In the genomic region with DNA sequence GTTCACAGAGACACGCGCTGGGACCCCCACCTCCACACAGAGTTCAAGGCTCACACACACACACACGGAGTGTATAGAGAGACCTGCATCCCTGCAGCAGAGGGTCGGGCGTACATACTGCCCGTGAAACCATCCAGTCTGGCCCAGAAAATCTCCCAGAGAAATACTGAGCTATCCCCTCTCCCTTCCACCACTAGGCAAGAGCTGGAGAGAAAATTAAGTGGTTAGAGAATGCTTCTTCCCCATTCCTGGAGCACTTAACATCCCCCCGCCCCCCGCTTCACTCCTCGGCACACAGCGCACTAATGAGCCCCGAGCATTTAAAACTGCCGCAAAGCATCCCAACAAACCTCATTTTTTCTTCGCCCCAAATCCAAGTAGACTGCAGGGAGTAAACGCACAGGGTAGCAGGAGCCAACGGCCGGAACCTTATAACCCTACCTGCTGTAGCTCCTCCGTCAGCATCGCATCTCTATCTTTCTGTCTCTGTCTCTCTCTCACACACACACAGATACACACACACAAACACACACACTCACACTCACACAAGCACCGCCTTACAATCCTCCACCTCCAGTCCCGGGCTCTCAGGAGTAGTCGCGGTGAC, we compare ENCODE assay signal across 8 cellular contexts. TPM values are rescaled to one million over a fixed set of nuclear protein-coding genes. Genes with fewer than 3 reads are reported as not detected.
DNase-seq lines count a peak whose midpoint lies in the region; TF ChIP-seq lines count a peak whose summit lies in the region.

No MANE protein-coding gene starts in this region.

- H3K27me3 ChIP-seq in brain microvascular endothelial cell (replicated peaks) (no peaks in the 10 kb centered on the region), stomach smooth muscle (ENCODE audit: control insufficient read depth in 1 of 2, insufficient read depth in 2 of 2, low read length in 2 of 2) (no peaks in the 10 kb centered on the region)

- H3K4me1 ChIP-seq in stomach smooth muscle (ENCODE audit: control insufficient read depth, insufficient read depth, low read length), result peaks cover 35% of the 10 kb centered on the region

- DNase-seq in AG09309 (ENCODE audit: low read depth) (no peak), GM12864 (ENCODE audit: low read depth) (no peak), NCI-H460 (ENCODE audit: extremely low read depth, low read depth) (peak; percentile 4), brain microvascular endothelial cell (no peak), kidney glomerular epithelial cell (lab: John Stamatoyannopoulos, UW) (peak; percentile 65), NCI-H1417 treated with DMSO at 0.1 percent for 48 hours (lab: John Stamatoyannopoulos, UW) (no peak), cerebellum (ENCODE audit: low spot score) (no peak)

- H3K36me3 ChIP-seq in brain microvascular endothelial cell (replicated peaks), result peaks cover 3% of the 10 kb centered on the region
- peaks cover 6 to 14% of the 10 kb centered on the region in 2 donors for H3K36me3 ChIP-seq in stomach smooth muscle (ENCODE audit: control insufficient read depth in 2 of 2, insufficient read depth in 2 of 2, low read length in 2 of 2)

- H3K9me3 ChIP-seq in stomach smooth muscle (ENCODE audit: control insufficient read depth in 2 of 2, low read length in 2 of 2), result no peaks in the 10 kb centered on the region

- H3K4me3 ChIP-seq in AG09309 (ENCODE audit: control insufficient read depth, low read depth, low read length), result peak overlapping the region; percentile 87
- H3K4me3 ChIP-seq in GM12864 (ENCODE audit: low read depth, low read length), result peak overlapping the region; percentile 77
- H3K4me3 ChIP-seq in brain microvascular endothelial cell (ENCODE audit: low read depth, low read length), result peak overlapping the region; percentile 77
- peak overlapping the region; percentile 91 to 99 for H3K4me3 ChIP-seq in stomach smooth muscle (ENCODE audit: low read length in 2 of 2)

- TF ChIP-seq CTCF in AG09309 (IDR thresholded peaks at IDR 0.05; ENCODE audit: control insufficient read depth, insufficient read depth, low read depth, low read length, missing control alignments) (no peak), GM12864 (IDR thresholded peaks at IDR 0.05; ENCODE audit: low read depth, low read length, missing control alignments) (no peak), brain microvascular endothelial cell (IDR thresholded peaks at IDR 0.05; ENCODE audit: low read depth, low read length, missing control alignments) (no peak)

- H3K9ac ChIP-seq in stomach smooth muscle (ENCODE audit: low read length in 2 of 2), result peak overlapping the region; percentile 93 to 97

- H3K27ac ChIP-seq in brain microvascular endothelial cell (peak overlapping the region; percentile 77), stomach smooth muscle (ENCODE audit: low read length) (peak overlapping the region; percentile 98)

- in situ Hi-C loops in brain microvascular endothelial cell (cut with HindIII; ENCODE audit: low pct_ligation_motif_present, low sequenced_read_pairs), result no loop called here

RNA-seq across cellular contexts. Expression of a gene that starts 0.4 kb away (rescaled TPM):
- 1.7 and 2.5 TPM in 2 replicates for total RNA-seq in NCI-H460 (2014; rRNA removed; shearing (Covaris generic))
- polyA plus RNA-seq in NCI-H460 (2014; cell fraction: nucleus; rRNA removed), result 0.07 TPM in 1 of 2 replicates, not detected in the other
- total RNA-seq in cerebellum, result 4.4 TPM

Comparison
In these comparisons a context has a peak if more than half of its experiments do, and no peak if none do; other contexts are left out.
1. DNase-seq: peak in NCI-H460 (single experiment) and kidney glomerular epithelial cell (single experiment); none in AG09309 (single experiment), GM12864 (single experiment), brain microvascular endothelial cell (single experiment), NCI-H1417 treated with DMSO at 0.1 percent for 48 hours (single experiment) and cerebellum (single experiment).
2. Peak in every context shown above with its lines, with median percentiles within 50 percentile points of each other: H3K4me3 ChIP-seq.